ENCODE assay signal across 8 cellular contexts in genomic region chr14:100305446-100306255, GRCh38. TPM values are rescaled to one million over a fixed set of nuclear protein-coding genes. Genes with fewer than 3 reads are reported as not detected.
DNase-seq lines count a peak whose midpoint lies in the region; ATAC-seq and TF ChIP-seq lines count a peak whose summit lies in the region.

No MANE protein-coding gene starts in this region.

- DNase-seq in AG04450 (ENCODE audit: low read depth, low spot score) (no peak), T-helper 1 cell (peak in 3 of 5 donors; percentile 14 to 42 (median 38)), MCF 10A (ENCODE audit: unreplicated experiment) (no peak), left kidney (ENCODE audit: low read depth, low spot score) (peak; percentile 71), middle frontal gyrus (ENCODE audit: extremely low spot score, low spot score) (no peak), dedifferentiated amniotic fluid mesenchymal stem cell (ENCODE audit: extremely low spot score) (no peak)
- peak; percentile 48 for DNase-seq in stimulated activated CD8-positive, alpha-beta memory T cell treated with anti-CD3 and anti-CD28 coated beads, Interleukin-4, amount 100 ng/mL, for 24 hours (ENCODE audit: low read depth)

- peaks cover 5% of the 10 kb centered on the region for H3K36me3 Mint-ChIP-seq in MCF 10A (ENCODE audit: insufficient read depth, unreplicated experiment)

- ATAC-seq in GM21390 (IDR thresholded peaks at IDR 0.05; ENCODE audit: unreplicated experiment) = peak; percentile 9

- CTCF ChIA-PET in AG04450 (lab: Charles Lee) = interaction anchor here (1.5 kb wide), 1 partner anchor 20 kb away, joined by 6 read pairs; no protein-coding TSS in a partner anchor
- CTCF ChIA-PET in MCF 10A (lab: Yijun Ruan, JAX) = interaction anchor here (0.6 kb wide), 1 partner anchor 19 kb away, joined by 3 read pairs; no protein-coding TSS in a partner anchor

- H3K27me3 ChIP-seq in AG04450 (ENCODE audit: control insufficient read depth, insufficient read depth, low read length) = no peaks in the 10 kb centered on the region

- TF ChIP-seq CTCF in AG04450 (IDR thresholded peaks at IDR 0.05; ENCODE audit: low read depth, low read length) (no peak), MCF 10A (IDR thresholded peaks at IDR 0.05; ENCODE audit: unreplicated experiment) (no peak)

- H3K27me3 Mint-ChIP-seq in MCF 10A (ENCODE audit: insufficient read depth, unreplicated experiment) = no peaks in the 10 kb centered on the region

- peaks cover 32% of the 10 kb centered on the region for H3K4me1 Mint-ChIP-seq in MCF 10A (ENCODE audit: insufficient read depth, unreplicated experiment)

- peak overlapping the region; percentile 87 for H3K4me3 Mint-ChIP-seq in MCF 10A (ENCODE audit: unreplicated experiment)

- H3K27ac ChIP-seq in AG04450 (ENCODE audit: low read depth, low read length) = no peak overlapping the region

- POLR2A ChIA-PET in AG04450 (lab: Yijun Ruan, JAX) (no interaction called here), MCF 10A (lab: Yijun Ruan, JAX) (interaction anchor here (0.7 to 1.7 kb wide), 7 partner anchors 8 to 72 kb away, joined by 3 to 9 read pairs (median 5); partner anchors contain the start of gene WDR25)

- H3K4me3 ChIP-seq in AG04450 (ENCODE audit: low read depth, low read length) = peak overlapping the region; percentile 75

- H3K9me3 Mint-ChIP-seq in MCF 10A (ENCODE audit: unreplicated experiment) = no peaks in the 10 kb centered on the region

- no peak overlapping the region for H3K27ac Mint-ChIP-seq in MCF 10A (ENCODE audit: low read depth, unreplicated experiment)

- H3K9me3 ChIP-seq in AG04450 (ENCODE audit: control insufficient read depth, insufficient read depth, low read length) = peaks cover 5% of the 10 kb centered on the region; the same call in 1 of the 2 replicates

- BruUV-seq in MCF 10A (replicated peaks; lab: Mats Ljungman, UMichigan) = no TSS peak

- intact Hi-C loops in MCF 10A (cut with micrococcal nuclease) = loop anchor here (2.0 kb wide), 1 partner anchor 71 kb away; the partner anchor contains the start of gene WDR25

RNA-seq across cellular contexts. Expression of gene SLC25A29, which starts 0.6 kb away (rescaled TPM):
- polyA plus RNA-seq in AG04450 (2011; rRNA removed) = 21.3 and 26.1 TPM in 2 replicates
- 14.6 and 16.1 TPM in 2 replicates for polyA minus RNA-seq in AG04450 (2011; rRNA and poly(A)+ RNA removed)
- 33.9 and 49.2 TPM in 2 replicates for total RNA-seq in MCF 10A (2022)

RNA-seq across cellular contexts. Expression of gene SLC25A47, which starts 17.5 kb away (rescaled TPM):
- not detected in 2 replicates for polyA plus RNA-seq in AG04450 (2011; rRNA removed)
- not detected in 2 replicates for polyA minus RNA-seq in AG04450 (2011; rRNA and poly(A)+ RNA removed)
- not detected in 2 replicates for total RNA-seq in MCF 10A (2022)

Comparison
In these comparisons a context has a peak if more than half of its experiments do, and no peak if none do; other contexts are left out.
1. DNase-seq: peak in T-helper 1 cell (3 of 5), left kidney (single experiment) and stimulated activated CD8-positive, alpha-beta memory T cell treated with anti-CD3 and anti-CD28 coated beads, Interleukin-4, amount 100 ng/mL, for 24 hours (single experiment); none in AG04450 (single experiment), MCF 10A (single experiment), middle frontal gyrus (single experiment) and dedifferentiated amniotic fluid mesenchymal stem cell (single experiment).